Comparison of ENCODE assay signal across 11 cellular contexts in the genomic region with DNA sequence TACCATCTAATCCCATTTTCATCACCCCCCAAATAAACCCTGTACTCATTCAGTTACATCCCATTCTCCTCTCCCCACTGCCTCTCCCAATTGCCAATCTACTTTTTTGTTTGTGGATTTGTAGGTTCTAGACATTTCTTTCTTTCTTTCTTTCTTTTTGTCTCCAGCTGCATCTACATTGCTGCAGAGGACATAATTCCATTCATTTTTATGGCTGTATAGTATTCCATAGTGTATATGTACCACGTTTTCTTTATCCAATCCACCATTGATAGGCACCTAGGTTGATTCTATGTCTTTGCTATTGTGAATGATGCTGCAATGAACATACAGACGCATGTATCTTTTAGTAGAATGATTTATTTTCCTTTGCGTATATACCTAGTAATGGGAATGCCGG. TPM values are rescaled to one million over a fixed set of nuclear protein-coding genes. Genes with fewer than 3 reads are reported as not detected.
A peak's percentile ranks its signal among the peaks of the same experiment; 100 is the strongest.
DNase-seq lines count a peak whose midpoint lies in the region; ATAC-seq and TF ChIP-seq lines count a peak whose summit lies in the region.
"Had no signal": no experiment of that assay in that cellular context is flagged by ENCODE, and none has a peak within 500 bp of the region (broad histone marks: within the 10 kb centered on the region; RNA-seq: fewer than 3 reads in every experiment).

No MANE protein-coding gene starts in this region.

- intact Hi-C loops in heart right ventricle (cut with DNase I) (loop anchor here in 1 of 10 donors (5.0 kb wide), 1 partner anchor 97 kb away; no protein-coding TSS in a partner anchor), left ventricle myocardium superior (cut with micrococcal nuclease) (no loop called here)
- intact Hi-C loops in activated T-helper 2 cell treated with anti-CD3 and anti-CD28 coated beads, Interferon-gamma antibody, Interleukin-2, Interleukin-4, amounts not matched to agents 10 μg/mL and 5 μg/mL and 100 μg/mL, durations not matched to agents 14 hours and 24 hours and 36 hours (cut with micrococcal nuclease), result no loop called here
- intact Hi-C loops in activated naive CD4-positive, alpha-beta T cell treated with anti-CD3 and anti-CD28 coated beads for 36 hours (cut with micrococcal nuclease), result no loop called here

- TF ChIP-seq CTCF in heart right ventricle (IDR thresholded peaks at IDR 0.05) (no peak), thoracic aorta (IDR thresholded peaks at IDR 0.05) (no peak)

- no peak overlapping the region for H2BK12ac ChIP-seq in mesenchymal stem cell (ENCODE audit: low read length in 2 of 2)

- H3K4me3 Mint-ChIP-seq in activated T-helper 2 cell treated with anti-CD3 and anti-CD28 coated beads, Interferon-gamma antibody, Interleukin-2, Interleukin-4, amounts not matched to agents 10 μg/mL and 5 μg/mL and 100 μg/mL, durations not matched to agents 14 hours and 24 hours and 36 hours (ENCODE audit: low read depth), result peak overlapping the region; percentile 40
- no peak overlapping the region for H3K4me3 Mint-ChIP-seq in activated naive CD4-positive, alpha-beta T cell treated with anti-CD3 and anti-CD28 coated beads for 36 hours
- H3K4me3 Mint-ChIP-seq: activated CD4-positive, alpha-beta memory T cell treated with anti-CD3 and anti-CD28 coated beads for 36 hours had no signal

- H3K79me1 ChIP-seq in mesenchymal stem cell (replicated peaks; ENCODE audit: low read length, poor library complexity, severe bottlenecking), result no peaks in the 10 kb centered on the region

- H3K27me3 ChIP-seq in heart right ventricle (peaks cover 0 to 86% (median 31%) of the 10 kb centered on the region in 7 donors), mesenchymal stem cell (ENCODE audit: control insufficient read depth in 1 of 2, insufficient read depth in 1 of 2, low read length in 2 of 2) (peaks cover 0 to 10% of the 10 kb centered on the region in 2 experiments), thoracic aorta (replicated peaks; ENCODE audit: insufficient read depth) (no peaks in the 10 kb centered on the region)

- no peak overlapping the region for H3K27ac Mint-ChIP-seq in activated T-helper 2 cell treated with anti-CD3 and anti-CD28 coated beads, Interferon-gamma antibody, Interleukin-2, Interleukin-4, amounts not matched to agents 10 μg/mL and 5 μg/mL and 100 μg/mL, durations not matched to agents 14 hours and 24 hours and 36 hours
- H3K27ac Mint-ChIP-seq in activated naive CD4-positive, alpha-beta T cell treated with anti-CD3 and anti-CD28 coated beads for 36 hours, result no peak overlapping the region
- H3K27ac Mint-ChIP-seq: activated CD4-positive, alpha-beta memory T cell treated with anti-CD3 and anti-CD28 coated beads for 36 hours had no signal

- no peak overlapping the region for H2BK15ac ChIP-seq in mesenchymal stem cell (ENCODE audit: low read depth, poor library complexity, severe bottlenecking)

- no peaks in the 10 kb centered on the region for H3K36me3 Mint-ChIP-seq in activated T-helper 2 cell treated with anti-CD3 and anti-CD28 coated beads, Interferon-gamma antibody, Interleukin-2, Interleukin-4, amounts not matched to agents 10 μg/mL and 5 μg/mL and 100 μg/mL, durations not matched to agents 14 hours and 24 hours and 36 hours (ENCODE audit: low read depth)
- no peaks in the 10 kb centered on the region for H3K36me3 Mint-ChIP-seq in activated naive CD4-positive, alpha-beta T cell treated with anti-CD3 and anti-CD28 coated beads for 36 hours (ENCODE audit: low read depth)
- H3K36me3 Mint-ChIP-seq: activated CD4-positive, alpha-beta memory T cell treated with anti-CD3 and anti-CD28 coated beads for 36 hours had no signal

- no peak overlapping the region for H3K23ac ChIP-seq in mesenchymal stem cell (ENCODE audit: low read length in 2 of 2)

- H3K18ac ChIP-seq in mesenchymal stem cell (ENCODE audit: low read depth in 1 of 2, low read length in 2 of 2), result no peak overlapping the region

- H3K9me3 ChIP-seq in heart right ventricle (peaks cover 0 to 10% (median 0%) of the 10 kb centered on the region in 11 donors), mesenchymal stem cell (ENCODE audit: control insufficient read depth, low read length) (no peaks in the 10 kb centered on the region), thoracic aorta (no peaks in the 10 kb centered on the region)

- peak overlapping the region; percentile 97 for H3K4me2 ChIP-seq in mesenchymal stem cell (ENCODE audit: low read length, poor library complexity, severe bottlenecking)

- H3K14ac ChIP-seq in mesenchymal stem cell (ENCODE audit: low read length in 2 of 2), result no peak overlapping the region

- no peak overlapping the region for H3K4ac ChIP-seq in mesenchymal stem cell (ENCODE audit: low read depth in 1 of 2, low read length in 2 of 2)

- H3K4me3 ChIP-seq in heart right ventricle (peak overlapping the region in 9 of 10 donors; percentile 39 to 57 (median 53)), mesenchymal stem cell (ENCODE audit: insufficient read depth in 1 of 2, low read depth in 1 of 2, low read length in 2 of 2) (peak overlapping the region in 1 of 2 experiments; percentile 74), thoracic aorta (peak overlapping the region; percentile 65)

- peaks cover 3% of the 10 kb centered on the region for H3K4me1 Mint-ChIP-seq in activated T-helper 2 cell treated with anti-CD3 and anti-CD28 coated beads, Interferon-gamma antibody, Interleukin-2, Interleukin-4, amounts not matched to agents 10 μg/mL and 5 μg/mL and 100 μg/mL, durations not matched to agents 14 hours and 24 hours and 36 hours (ENCODE audit: low read depth)
- peaks cover 5% of the 10 kb centered on the region for H3K4me1 Mint-ChIP-seq in activated naive CD4-positive, alpha-beta T cell treated with anti-CD3 and anti-CD28 coated beads for 36 hours (ENCODE audit: low read depth)

- no peak overlapping the region for H2AK5ac ChIP-seq in mesenchymal stem cell (ENCODE audit: low read length, severe bottlenecking)

- CTCF ChIA-PET in activated naive CD4-positive, alpha-beta T cell treated with anti-CD3 and anti-CD28 coated beads for 36 hours (lab: Charles Lee), result no interaction called here

- peak overlapping the region; percentile 75 for H3K9ac ChIP-seq in mesenchymal stem cell (ENCODE audit: low read length)

- no peaks in the 10 kb centered on the region for H3K36me3 ChIP-seq in heart right ventricle
- peaks cover 0 to 14% of the 10 kb centered on the region in 2 experiments for H3K36me3 ChIP-seq in mesenchymal stem cell (ENCODE audit: control insufficient read depth in 1 of 2, insufficient read depth in 2 of 2, low read depth in 1 of 2, low read length in 2 of 2)
- no peaks in the 10 kb centered on the region for H3K36me3 ChIP-seq in thoracic aorta

- H3K27ac ChIP-seq in heart right ventricle, result peak overlapping the region in 2 of 10 donors; percentile 68 to 84
- H3K27ac ChIP-seq in mesenchymal stem cell (ENCODE audit: low read length, poor library complexity, severe bottlenecking), result no peak overlapping the region
- no peak overlapping the region for H3K27ac ChIP-seq in thoracic aorta

- no peak for ATAC-seq in heart right ventricle
- no peak for ATAC-seq in left ventricle myocardium superior
- ATAC-seq in thoracic aorta (ENCODE audit: insufficient number of reproducible peaks, low FRiP score, low read depth), result no peak

- H2AFZ ChIP-seq in mesenchymal stem cell (ENCODE audit: low read depth, low read length), result no peak overlapping the region

- H2BK120ac ChIP-seq in mesenchymal stem cell (ENCODE audit: low read depth, low read length), result no peak overlapping the region

- H3K27me3 Mint-ChIP-seq in activated T-helper 2 cell treated with anti-CD3 and anti-CD28 coated beads, Interferon-gamma antibody, Interleukin-2, Interleukin-4, amounts not matched to agents 10 μg/mL and 5 μg/mL and 100 μg/mL, durations not matched to agents 14 hours and 24 hours and 36 hours (ENCODE audit: low read depth), result peaks cover 61% of the 10 kb centered on the region
- H3K27me3 Mint-ChIP-seq in activated naive CD4-positive, alpha-beta T cell treated with anti-CD3 and anti-CD28 coated beads for 36 hours (ENCODE audit: low read depth), result peaks cover 49% of the 10 kb centered on the region

- H4K8ac ChIP-seq in mesenchymal stem cell (ENCODE audit: low read length), result no peak overlapping the region

- no peak overlapping the region for H4K91ac ChIP-seq in mesenchymal stem cell (ENCODE audit: low read length)

- H2BK5ac ChIP-seq in mesenchymal stem cell (ENCODE audit: low read depth, low read length, poor library complexity, severe bottlenecking), result no peak overlapping the region

- H3K9me3 Mint-ChIP-seq in activated T-helper 2 cell treated with anti-CD3 and anti-CD28 coated beads, Interferon-gamma antibody, Interleukin-2, Interleukin-4, amounts not matched to agents 10 μg/mL and 5 μg/mL and 100 μg/mL, durations not matched to agents 14 hours and 24 hours and 36 hours, result no peaks in the 10 kb centered on the region
- H3K9me3 Mint-ChIP-seq in activated naive CD4-positive, alpha-beta T cell treated with anti-CD3 and anti-CD28 coated beads for 36 hours, result peaks cover 3% of the 10 kb centered on the region

- H3K4me1 ChIP-seq in heart right ventricle (peaks cover 0 to 12% (median 5%) of the 10 kb centered on the region in 9 donors), mesenchymal stem cell (ENCODE audit: control insufficient read depth, insufficient read depth, low read depth, low read length) (peaks cover 1% of the 10 kb centered on the region), thoracic aorta (ENCODE audit: control insufficient read depth in 1 of 2, low read depth in 2 of 2) (peaks cover 4 to 22% of the 10 kb centered on the region in 2 donors)

- DNase-seq in heart right ventricle, result no peak
- no peak for DNase-seq in left ventricle myocardium superior
- DNase-seq in activated T-helper 2 cell treated with anti-CD3 and anti-CD28 coated beads, Interferon-gamma antibody, Interleukin-2, Interleukin-4, amounts not matched to agents 10 μg/mL and 5 μg/mL and 100 μg/mL, durations not matched to agents 14 hours and 24 hours and 36 hours (ENCODE audit: low spot score), result no peak
- no peak for DNase-seq in mesenchymal stem cell
- no peak for DNase-seq in thoracic aorta (ENCODE audit: low spot score)
- DNase-seq in activated naive CD4-positive, alpha-beta T cell treated with anti-CD3 and anti-CD28 coated beads for 36 hours, result no peak
- no peak for DNase-seq in NCI-H1694 (lab: John Stamatoyannopoulos, UW)
- no peak for DNase-seq in RKO (ENCODE audit: low spot score)
- DNase-seq: activated CD4-positive, alpha-beta memory T cell treated with anti-CD3 and anti-CD28 coated beads for 36 hours; activated naive CD4-positive, alpha-beta T cell had no signal

- 83 to 88% methylated on average over 4 of the region's 4 CpGs for WGBS in heart right ventricle, 2 donors
- WGBS in mesenchymal stem cell, result 100% methylated on average over 2 of the region's 4 CpGs

RNA-seq across cellular contexts. Expression of gene CRYM, which starts 6.3 kb away (rescaled TPM):
- 100 to 1,000 TPM in 7 of 10 donors, 10 to 100 TPM in 3; 31.9 to 265 (median 186) TPM for total RNA-seq in heart right ventricle
- 10 to 100 TPM; 37.1 to 47.0 TPM for polyA plus RNA-seq in heart right ventricle
- total RNA-seq in left ventricle myocardium superior, result 78.2 TPM
- total RNA-seq in activated T-helper 2 cell treated with anti-CD3 and anti-CD28 coated beads, Interferon-gamma antibody, Interleukin-2, Interleukin-4, amounts not matched to agents 10 μg/mL and 5 μg/mL and 100 μg/mL, durations not matched to agents 14 hours and 24 hours and 36 hours, result not detected in 2 replicates
- polyA plus RNA-seq in mesenchymal stem cell (2013, experiment 1 of 2), result not detected
- polyA plus RNA-seq in mesenchymal stem cell (2013, experiment 2 of 2), result 0.07 TPM
- not detected for total RNA-seq in thoracic aorta
- total RNA-seq in activated naive CD4-positive, alpha-beta T cell treated with anti-CD3 and anti-CD28 coated beads for 36 hours, result not detected
- total RNA-seq: activated CD4-positive, alpha-beta memory T cell treated with anti-CD3 and anti-CD28 coated beads for 36 hours had no signal

RNA-seq across cellular contexts. Expression of gene ANKS4B, which starts 50.9 kb away (rescaled TPM):
- total RNA-seq in heart right ventricle (not detected), left ventricle myocardium superior (not detected), thoracic aorta (not detected)
- polyA plus RNA-seq in heart right ventricle, result not detected
- not detected in 2 replicates for total RNA-seq in activated T-helper 2 cell treated with anti-CD3 and anti-CD28 coated beads, Interferon-gamma antibody, Interleukin-2, Interleukin-4, amounts not matched to agents 10 μg/mL and 5 μg/mL and 100 μg/mL, durations not matched to agents 14 hours and 24 hours and 36 hours
- not detected for polyA plus RNA-seq in mesenchymal stem cell (2013, experiment 1 of 2)
- polyA plus RNA-seq in mesenchymal stem cell (2013, experiment 2 of 2), result not detected
- total RNA-seq in activated naive CD4-positive, alpha-beta T cell treated with anti-CD3 and anti-CD28 coated beads for 36 hours, result under 1 TPM in 1 of 2 experiments, not detected in 1; 0.05 TPM
- total RNA-seq: activated CD4-positive, alpha-beta memory T cell treated with anti-CD3 and anti-CD28 coated beads for 36 hours; fibroblast of lung had no signal
- polyA plus RNA-seq: fibroblast of lung had no signal

Comparison
In these comparisons a context has a peak if more than half of its experiments do, and no peak if none do; other contexts are left out.
1. RNA of gene CRYM, which starts 6.3 kb away (total RNA-seq): 31.9 to 265 TPM in heart right ventricle and 78.2 TPM in left ventricle myocardium superior (single experiment); not detected in thoracic aorta, not detected in activated T-helper 2 cell treated with anti-CD3 and anti-CD28 coated beads, Interferon-gamma antibody, Interleukin-2, Interleukin-4, amounts not matched to agents 10 μg/mL and 5 μg/mL and 100 μg/mL, durations not matched to agents 14 hours and 24 hours and 36 hours and not detected in activated naive CD4-positive, alpha-beta T cell treated with anti-CD3 and anti-CD28 coated beads for 36 hours; every median in the first group is over 10 times any median in the second.